8 cellular contexts compared by ENCODE assay signal in the genomic region with DNA sequence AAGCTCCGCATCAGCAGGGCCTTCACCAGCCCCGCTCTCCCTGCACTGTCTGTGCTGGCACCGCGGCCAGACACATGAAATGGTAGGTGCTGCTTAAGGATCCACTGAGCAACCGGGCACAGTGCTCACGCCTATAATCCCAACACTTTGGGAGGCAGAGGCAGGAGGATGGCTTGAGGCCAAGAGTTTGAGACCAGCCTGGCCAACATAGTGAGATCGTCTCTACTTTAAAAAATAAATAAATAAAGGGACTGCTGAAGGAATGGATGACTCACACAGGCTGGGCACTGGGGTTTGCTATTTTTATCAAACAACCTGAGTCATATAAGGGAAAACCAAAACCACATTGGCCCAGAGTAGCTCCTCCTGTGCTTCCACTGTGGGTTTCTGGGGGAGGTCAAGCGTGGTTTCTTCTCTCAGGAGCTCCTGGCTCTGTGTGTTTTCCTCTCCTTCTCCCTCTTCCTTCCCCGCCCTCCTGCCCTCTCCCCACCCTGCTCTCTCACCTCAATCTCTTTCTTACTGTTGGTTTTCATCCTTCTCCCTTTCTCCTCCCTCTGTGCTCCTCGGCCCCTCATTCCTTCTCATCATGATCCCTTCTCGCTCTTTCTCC. TPM values are rescaled to one million over a fixed set of nuclear protein-coding genes. Genes with fewer than 3 reads are reported as not detected.
DNase-seq lines count a peak whose midpoint lies in the region; ATAC-seq, FAIRE-seq and TF ChIP-seq lines count a peak whose summit lies in the region.

No MANE protein-coding gene starts in this region.

- peak; percentile 46 for DNase-seq in GM12892 (ENCODE audit: insufficient read length)
- peak; percentile 42 to 76 for DNase-seq in NOMO-1 (lab: John Stamatoyannopoulos, UW; ENCODE audit: unreplicated experiment in 2 of 2)
- DNase-seq in astrocyte of the spinal cord (ENCODE audit: low read depth, low spot score): peak; percentile 91
- peak; percentile 37 to 84 for DNase-seq in lung microvascular endothelial cell (ENCODE audit: low read depth in 2 of 2)
- no peak for DNase-seq in spleen
- no peak for DNase-seq in BE2C
- DNase-seq in NCI-H2107 treated with DMSO at 0.1 percent for 48 hours (lab: John Stamatoyannopoulos, UW; ENCODE audit: unreplicated experiment): no peak

- in situ Hi-C loops in astrocyte of the spinal cord (cut with HindIII; ENCODE audit: low sequenced_read_pairs): no loop called here

- no peak for TF ChIP-seq POLR2A in GM12892 (IDR thresholded peaks at IDR 0.05; ENCODE audit: low read depth, low read length)
- TF ChIP-seq POLR2A in spleen (IDR thresholded peaks at IDR 0.05): no peak

- H3K4me1 ChIP-seq in spleen: peaks cover 0 to 44% (median 2%) of the 10 kb centered on the region in 6 donors
- H3K4me1 ChIP-seq in BE2C: no peaks in the 10 kb centered on the region

- ATAC-seq in HG03095 (IDR thresholded peaks at IDR 0.05; ENCODE audit: unreplicated experiment): no peak

- H3K36me3 ChIP-seq in spleen (peaks cover 0 to 100% (median 100%) of the 10 kb centered on the region in 6 donors), BE2C (peaks cover 33% of the 10 kb centered on the region)

- TF ChIP-seq CTCF in astrocyte of the spinal cord (IDR thresholded peaks at IDR 0.05; ENCODE audit: low read depth, low read length) (no peak), spleen (IDR thresholded peaks at IDR 0.05 in 8 of 11, conservative IDR thresholded peaks at IDR 0.05 in 3 of 11) (no peak), BE2C (IDR thresholded peaks at IDR 0.05; ENCODE audit: low read depth, low read length) (no peak)

- H3K9me3 ChIP-seq in spleen (no peaks in the 10 kb centered on the region), BE2C (no peaks in the 10 kb centered on the region)

- H3K27ac ChIP-seq in spleen: peak overlapping the region in 1 of 8 donors; percentile 9

- intact Hi-C loops in spleen (cut with DNase I; ENCODE audit: low total_unique reads): no loop called here

- FAIRE-seq in GM12892 (lab: Jason Lieb, UNC): no peak

- H3K4me3 ChIP-seq in astrocyte of the spinal cord (ENCODE audit: low read depth, low read length): no peak overlapping the region
- H3K4me3 ChIP-seq in spleen: no peak overlapping the region
- no peak overlapping the region for H3K4me3 ChIP-seq in BE2C (ENCODE audit: low read depth, low read length)

- H3K27me3 ChIP-seq in spleen (replicated peaks in 1 of 7): no peaks in the 10 kb centered on the region
- H3K27me3 ChIP-seq in BE2C: no peaks in the 10 kb centered on the region

- WGBS in spleen, 5 donors: 70 to 78% (median 73%) methylated on average over 11 of the region's 11 CpGs

RNA-seq across cellular contexts. Expression of a gene that starts 21.3 kb away (rescaled TPM):
- polyA plus RNA-seq in GM12892 (2012; ENCODE audit: missing spikeins): 26.5 TPM
- total RNA-seq in lung microvascular endothelial cell (13.7 and 18.3 TPM in 2 replicates), spleen (10 to 100 TPM; 46.4 to 60.8 (median 56.6) TPM)
- 10 to 100 TPM; 17.0 to 31.9 (median 20.4) TPM for polyA plus RNA-seq in spleen
- polyA plus RNA-seq in BE2C (2012; ENCODE audit: insufficient read depth, insufficient read length, low read depth): 19.7 TPM

RNA-seq across cellular contexts. Expression of a gene that starts 21.9 kb away (rescaled TPM):
- 5.9 TPM for polyA plus RNA-seq in GM12892 (2012; ENCODE audit: missing spikeins)
- 3.7 and 4.6 TPM in 2 replicates for total RNA-seq in lung microvascular endothelial cell
- 10 to 100 TPM; 13.5 to 24.2 (median 19.2) TPM for total RNA-seq in spleen
- polyA plus RNA-seq in spleen: 1 to 10 TPM; 2.4 to 4.5 (median 2.5) TPM
- polyA plus RNA-seq in BE2C (2012; ENCODE audit: insufficient read depth, insufficient read length, low read depth): 30.3 TPM

RNA-seq across cellular contexts. Expression of a gene that starts 42.9 kb away (rescaled TPM):
- polyA plus RNA-seq in GM12892 (2012; ENCODE audit: missing spikeins): not detected
- not detected in 2 replicates for total RNA-seq in lung microvascular endothelial cell
- total RNA-seq in spleen: 10 to 100 TPM; 18.7 to 97.5 (median 42.8) TPM
- polyA plus RNA-seq in spleen: 10 to 100 TPM in 1 of 3 donors, 1 to 10 TPM in 2; 2.2 to 52.3 (median 7.9) TPM
- 0.17 TPM for polyA plus RNA-seq in BE2C (2012; ENCODE audit: insufficient read depth, insufficient read length, low read depth)

Comparison
In these comparisons a context has a peak if more than half of its experiments do, and no peak if none do; other contexts are left out.
1. DNase-seq: peak in GM12892 (single experiment), NOMO-1 (2 of 2), astrocyte of the spinal cord (single experiment) and lung microvascular endothelial cell (2 of 2); none in spleen (single experiment), BE2C (single experiment) and NCI-H2107 treated with DMSO at 0.1 percent for 48 hours (single experiment).
2. RNA of a gene that starts 42.9 kb away (total RNA-seq): 18.7 to 97.5 TPM in spleen; not detected in lung microvascular endothelial cell; every median in the first group is over 10 times any median in the second.